In the genomic region with DNA sequence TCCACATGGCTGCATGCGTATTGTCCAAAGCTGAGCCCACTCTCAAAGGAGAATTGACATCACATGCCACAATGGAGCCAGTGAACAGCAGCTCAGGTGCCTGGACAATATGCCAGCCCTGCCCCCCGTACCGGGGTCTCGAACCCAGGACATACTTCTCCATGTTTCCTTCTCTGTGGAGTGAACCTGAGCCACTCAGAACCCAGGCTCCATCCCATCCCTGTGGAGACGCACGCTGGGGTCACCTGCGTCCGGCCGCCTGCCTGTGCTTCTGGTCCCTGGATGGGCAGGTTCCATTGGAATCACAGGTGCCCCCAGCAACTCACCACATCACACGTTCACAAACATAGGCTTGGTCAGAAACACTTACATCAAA, we compare ENCODE assay signal across 26 cellular contexts.
DNase-seq lines count a peak whose midpoint lies in the region; ATAC-seq, FAIRE-seq and TF ChIP-seq lines count a peak whose summit lies in the region.
"Had no signal": no experiment of that assay in that cellular context is flagged by ENCODE, and none has a peak within 500 bp of the region (broad histone marks: within the 10 kb centered on the region; RNA-seq: fewer than 3 reads in every experiment).

No MANE protein-coding gene starts in this region.

- FAIRE-seq in D721Med (lab: Jason Lieb, UNC), result no peak
- FAIRE-seq: GM18507, H1 had no signal

- H2BK5ac ChIP-seq in neuronal stem cell (ENCODE audit: low read length), result no peak overlapping the region

- no peak overlapping the region for H4K8ac ChIP-seq in neuronal stem cell (ENCODE audit: low read depth, low read length)

- no peak overlapping the region for H3K4ac ChIP-seq in neuronal stem cell (ENCODE audit: low read length)

- H2BK120ac ChIP-seq in neuronal stem cell (ENCODE audit: low read depth, low read length), result no peak overlapping the region

- H3K27me3 Mint-ChIP-seq in activated CD8-positive, alpha-beta T cell treated with anti-CD3 and anti-CD28 coated beads, Interleukin-2, amount 10 ng/mL, durations not matched to agents 7 days and 5 days (ENCODE audit: low read depth), result peaks cover 2% of the 10 kb centered on the region
- no peaks in the 10 kb centered on the region for H3K27me3 Mint-ChIP-seq in activated CD8-positive, alpha-beta T cell treated with anti-CD3 and anti-CD28 coated beads for 36 hours
- no peaks in the 10 kb centered on the region for H3K27me3 Mint-ChIP-seq in brain
- no peaks in the 10 kb centered on the region for H3K27me3 Mint-ChIP-seq in memory B cell

- no peaks in the 10 kb centered on the region for H3K27me3 ChIP-seq in neuronal stem cell (ENCODE audit: control insufficient read depth in 3 of 3, insufficient read depth in 3 of 3, low read depth in 1 of 3, low read length in 3 of 3)
- H3K27me3 ChIP-seq: SJSA1 had no signal

- no peak overlapping the region for H3K23ac ChIP-seq in neuronal stem cell (ENCODE audit: low read depth, low read length, poor library complexity)

- H2BK12ac ChIP-seq in neuronal stem cell (ENCODE audit: low read length), result no peak overlapping the region

- H3K9ac ChIP-seq in neuronal stem cell (ENCODE audit: low read depth, low read length, poor library complexity), result no peak overlapping the region
- H3K9ac ChIP-seq: KMS-11 had no signal

- no peaks in the 10 kb centered on the region for H3K9me3 Mint-ChIP-seq in activated CD8-positive, alpha-beta T cell treated with anti-CD3 and anti-CD28 coated beads, Interleukin-2, amount 10 ng/mL, durations not matched to agents 7 days and 5 days (ENCODE audit: insufficient read depth)
- H3K9me3 Mint-ChIP-seq in activated CD8-positive, alpha-beta T cell treated with anti-CD3 and anti-CD28 coated beads for 36 hours, result no peaks in the 10 kb centered on the region
- H3K9me3 Mint-ChIP-seq in brain, result peaks cover 0 to 65% (median 4%) of the 10 kb centered on the region in 5 experiments
- no peaks in the 10 kb centered on the region for H3K9me3 Mint-ChIP-seq in memory B cell

- peak overlapping the region; percentile 67 for H3K27ac Mint-ChIP-seq in activated CD8-positive, alpha-beta T cell treated with anti-CD3 and anti-CD28 coated beads, Interleukin-2, amount 10 ng/mL, durations not matched to agents 7 days and 5 days
- no peak overlapping the region for H3K27ac Mint-ChIP-seq in activated CD8-positive, alpha-beta T cell treated with anti-CD3 and anti-CD28 coated beads for 36 hours
- H3K27ac Mint-ChIP-seq in brain (peak overlapping the region in 3 of 5 experiments; percentile 27 to 97 (median 74)), memory B cell (no peak overlapping the region)

- H3K79me1 ChIP-seq in neuronal stem cell (ENCODE audit: low read depth, low read length), result peaks cover 5% of the 10 kb centered on the region

- H3K14ac ChIP-seq in neuronal stem cell (ENCODE audit: low read length), result no peak overlapping the region

- peaks cover 22 to 26% of the 10 kb centered on the region in 2 donors for H3K4me1 ChIP-seq in neuronal stem cell (ENCODE audit: control insufficient read depth in 2 of 2, insufficient read depth in 1 of 2, low read depth in 1 of 2, low read length in 2 of 2)

- H3K9me3 ChIP-seq in neuronal stem cell (replicated peaks in 1 of 2; ENCODE audit: control insufficient read depth in 2 of 2, insufficient read depth in 1 of 2, low read depth in 1 of 2, low read length in 2 of 2), result peaks cover 7 to 20% of the 10 kb centered on the region in 2 donors
- H3K9me3 ChIP-seq: SJSA1 had no signal

- H2AFZ ChIP-seq in neuronal stem cell (ENCODE audit: low read length), result no peak overlapping the region

- no CpG with 5 or more reads among the region's 10 CpGs for WGBS in neuronal stem cell (ENCODE audit: extremely low coverage in 2 of 2, insufficient read length in 2 of 2, insufficient replicate concordance in 1 of 2), 2 donors

- no peak overlapping the region for H2BK15ac ChIP-seq in neuronal stem cell (ENCODE audit: low read length)

- ATAC-seq in activated CD8-positive, alpha-beta T cell treated with anti-CD3 and anti-CD28 coated beads, Interleukin-2, amount 10 ng/mL, durations not matched to agents 7 days and 5 days, result no peak
- no peak for ATAC-seq in activated CD8-positive, alpha-beta T cell treated with anti-CD3 and anti-CD28 coated beads for 36 hours
- ATAC-seq in memory B cell (ENCODE audit: low read depth), result no peak
- no peak for ATAC-seq in GM18873 (IDR thresholded peaks at IDR 0.05; ENCODE audit: low FRiP score, unreplicated experiment)
- ATAC-seq: HCT116, Panc1 had no signal

- H3K18ac ChIP-seq in neuronal stem cell (ENCODE audit: low read length), result no peak overlapping the region

- H4K91ac ChIP-seq in neuronal stem cell (ENCODE audit: low read depth, low read length, poor library complexity), result no peak overlapping the region

- no peak overlapping the region for H3K4me2 ChIP-seq in neuronal stem cell (ENCODE audit: insufficient read depth, low read length, poor library complexity, severe bottlenecking)
- H3K4me2 ChIP-seq: KMS-11 had no signal

- no peak for TF ChIP-seq CTCF in activated CD8-positive, alpha-beta T cell treated with anti-CD3 and anti-CD28 coated beads for 36 hours (IDR thresholded peaks at IDR 0.05)
- TF ChIP-seq CTCF in brain (conservative IDR thresholded peaks at IDR 0.05) (no peak), D721Med (IDR thresholded peaks at IDR 0.05; ENCODE audit: insufficient read depth, missing control alignments) (no peak)

- intact Hi-C loops in activated CD8-positive, alpha-beta T cell treated with anti-CD3 and anti-CD28 coated beads for 36 hours (cut with micrococcal nuclease), result no loop called here

- DNase-seq in activated CD8-positive, alpha-beta T cell treated with anti-CD3 and anti-CD28 coated beads, Interleukin-2, amount 10 ng/mL, durations not matched to agents 7 days and 5 days, result no peak
- DNase-seq in activated CD8-positive, alpha-beta T cell treated with anti-CD3 and anti-CD28 coated beads for 36 hours, result no peak
- DNase-seq in memory B cell (ENCODE audit: low spot score in 2 of 2) (no peak), neuronal stem cell (ENCODE audit: low spot score) (no peak), NCI-H345 (lab: John Stamatoyannopoulos, UW) (no peak), D721Med (ENCODE audit: insufficient read length, low spot score) (no peak)
- DNase-seq: C1 segment of cervical spinal cord; Calu3; DMS53; GDM1; IMR-90; NCI-H1105 treated with DMSO at 0.1 percent for 48 hours; NCI-H2029 treated with DMSO at 0.1 percent for 48 hours; NCI-H226; NCI-H524; NCI-H774; NK-92 treated with Interleukin-12 subunit alpha and Interleukin-12 subunit beta, amount 100 ng/mL, for 24 hours had no signal

- no peak overlapping the region for H3K4me3 Mint-ChIP-seq in activated CD8-positive, alpha-beta T cell treated with anti-CD3 and anti-CD28 coated beads, Interleukin-2, amount 10 ng/mL, durations not matched to agents 7 days and 5 days
- H3K4me3 Mint-ChIP-seq in activated CD8-positive, alpha-beta T cell treated with anti-CD3 and anti-CD28 coated beads for 36 hours, result no peak overlapping the region
- H3K4me3 Mint-ChIP-seq in brain (no peak overlapping the region), memory B cell (peak overlapping the region; percentile 4)

- peak overlapping the region; percentile 56 for H3K27ac ChIP-seq in neuronal stem cell (replicated peaks; ENCODE audit: low read length)
- H3K27ac ChIP-seq: 22Rv1, KMS-11, SJSA1 had no signal

- POLR2A ChIA-PET in activated CD8-positive, alpha-beta T cell treated with anti-CD3 and anti-CD28 coated beads, Interleukin-2, amount 10 ng/mL, durations not matched to agents 7 days and 5 days (lab: Charles Lee), result no interaction called here
- POLR2A ChIA-PET in activated CD8-positive, alpha-beta T cell treated with anti-CD3 and anti-CD28 coated beads for 36 hours (lab: Charles Lee), result no interaction called here

- H3K36me3 Mint-ChIP-seq in activated CD8-positive, alpha-beta T cell treated with anti-CD3 and anti-CD28 coated beads, Interleukin-2, amount 10 ng/mL, durations not matched to agents 7 days and 5 days (ENCODE audit: low read depth), result peaks cover 12% of the 10 kb centered on the region
- no peaks in the 10 kb centered on the region for H3K36me3 Mint-ChIP-seq in activated CD8-positive, alpha-beta T cell treated with anti-CD3 and anti-CD28 coated beads for 36 hours (ENCODE audit: low read depth)
- H3K36me3 Mint-ChIP-seq in brain (peaks cover 43% of the 10 kb centered on the region), memory B cell (no peaks in the 10 kb centered on the region)

- peaks cover 24 to 97% of the 10 kb centered on the region in 2 donors for H3K36me3 ChIP-seq in neuronal stem cell (replicated peaks in 1 of 2; ENCODE audit: control insufficient read depth in 2 of 2, insufficient read depth in 2 of 2, low read length in 2 of 2)
- H3K36me3 ChIP-seq: SJSA1 had no signal

- H3K4me1 Mint-ChIP-seq in activated CD8-positive, alpha-beta T cell treated with anti-CD3 and anti-CD28 coated beads, Interleukin-2, amount 10 ng/mL, durations not matched to agents 7 days and 5 days (ENCODE audit: low read depth), result peaks cover 46% of the 10 kb centered on the region
- H3K4me1 Mint-ChIP-seq in activated CD8-positive, alpha-beta T cell treated with anti-CD3 and anti-CD28 coated beads for 36 hours (ENCODE audit: low read depth), result peaks cover 28% of the 10 kb centered on the region
- H3K4me1 Mint-ChIP-seq in brain (peaks cover 61% of the 10 kb centered on the region), memory B cell (peaks cover 19% of the 10 kb centered on the region)

- no peak overlapping the region for H2AK5ac ChIP-seq in neuronal stem cell (ENCODE audit: low read depth, low read length)

- CTCF ChIA-PET in activated CD8-positive, alpha-beta T cell treated with anti-CD3 and anti-CD28 coated beads, Interleukin-2, amount 10 ng/mL, durations not matched to agents 7 days and 5 days (lab: Charles Lee), result no interaction called here
- CTCF ChIA-PET in activated CD8-positive, alpha-beta T cell treated with anti-CD3 and anti-CD28 coated beads for 36 hours (lab: Charles Lee), result interaction anchor here (1.1 kb wide), 1 partner anchor 14 kb away, joined by 3 read pairs; no protein-coding TSS in a partner anchor

- H3K4me3 ChIP-seq in neuronal stem cell (ENCODE audit: low read length in 2 of 2), result no peak overlapping the region
- H3K4me3 ChIP-seq: SJSA1 had no signal

Comparison
In these comparisons a context has a peak if more than half of its experiments do, and no peak if none do; other contexts are left out.
1. H3K27ac Mint-ChIP-seq: peak in activated CD8-positive, alpha-beta T cell treated with anti-CD3 and anti-CD28 coated beads, Interleukin-2, amount 10 ng/mL, durations not matched to agents 7 days and 5 days (single experiment) and brain (3 of 5); none in activated CD8-positive, alpha-beta T cell treated with anti-CD3 and anti-CD28 coated beads for 36 hours (single experiment) and memory B cell (single experiment).